In the genomic region with DNA sequence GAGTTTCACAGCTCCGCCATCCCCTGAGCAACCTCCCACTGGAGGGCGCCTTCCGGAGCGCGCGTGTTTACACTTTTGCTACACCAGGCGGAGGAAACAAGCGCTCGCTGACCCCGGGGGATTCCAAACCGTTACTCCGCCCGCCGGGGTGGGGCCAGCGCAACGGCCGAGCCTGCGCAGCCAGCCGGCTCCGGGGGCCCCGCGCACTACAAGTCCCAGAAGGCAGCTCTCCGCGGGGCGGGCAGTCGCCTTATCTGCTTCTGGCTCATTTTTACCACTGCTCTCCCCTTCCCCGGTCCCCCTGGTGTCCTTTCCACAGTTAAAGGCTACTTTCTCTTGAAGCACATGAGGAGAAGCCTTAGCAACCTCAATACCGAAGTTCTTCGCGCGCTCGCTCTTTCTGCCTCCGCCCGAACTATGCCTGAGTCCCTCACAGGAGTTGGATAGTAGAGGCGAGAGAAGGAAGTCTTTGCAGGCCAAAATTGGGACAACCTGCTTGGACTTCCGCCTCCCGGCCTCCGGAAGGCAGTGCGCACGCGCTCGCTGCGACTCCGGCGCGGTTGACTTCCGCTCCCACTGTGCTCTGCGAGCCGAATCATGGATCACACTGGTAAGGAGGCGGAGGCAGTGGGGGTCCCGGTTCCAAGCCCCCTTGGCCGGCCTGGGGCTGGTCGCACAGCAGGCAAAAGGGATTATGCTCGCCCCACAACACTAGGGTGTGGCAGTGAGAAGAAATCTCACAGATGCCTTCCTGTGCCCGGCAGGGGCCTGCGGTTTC, we compare ENCODE assay signal across 1 cellular context.
TF ChIP-seq lines count a peak whose summit lies in the region.

A gene with protein sequence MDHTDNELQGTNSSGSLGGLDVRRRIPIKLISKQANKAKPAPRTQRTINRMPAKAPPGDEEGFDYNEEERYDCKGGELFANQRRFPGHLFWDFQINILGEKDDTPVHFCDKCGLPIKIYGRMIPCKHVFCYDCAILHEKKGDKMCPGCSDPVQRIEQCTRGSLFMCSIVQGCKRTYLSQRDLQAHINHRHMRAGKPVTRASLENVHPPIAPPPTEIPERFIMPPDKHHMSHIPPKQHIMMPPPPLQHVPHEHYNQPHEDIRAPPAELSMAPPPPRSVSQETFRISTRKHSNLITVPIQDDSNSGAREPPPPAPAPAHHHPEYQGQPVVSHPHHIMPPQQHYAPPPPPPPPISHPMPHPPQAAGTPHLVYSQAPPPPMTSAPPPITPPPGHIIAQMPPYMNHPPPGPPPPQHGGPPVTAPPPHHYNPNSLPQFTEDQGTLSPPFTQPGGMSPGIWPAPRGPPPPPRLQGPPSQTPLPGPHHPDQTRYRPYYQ (plus strand): TSS at position 576 of the 778 bp plus-strand sequence. CDS start 22 bp downstream, at position 598.

TF ChIP-seq in HepG2, 621 proteins besides CTCF, POLR2A, EP300 and RAD21 (continued from another document and continues in another):
- peak; percentile 81 for TF ChIP-seq CREM (IDR thresholded peaks at IDR 0.05)
- TF ChIP-seq CREM (CRISPR knock-in tag; IDR thresholded peaks at IDR 0.05): no peak
- peak; percentile 70 for TF ChIP-seq ZNF883 (CRISPR knock-in tag; IDR thresholded peaks at IDR 0.05; ENCODE audit: not compliant biosample characterization)
- no peak for TF ChIP-seq HMG20B (CRISPR knock-in tag; conservative IDR thresholded peaks at IDR 0.05)
- TF ChIP-seq ZNF354B (CRISPR knock-in tag; IDR thresholded peaks at IDR 0.05): no peak
- no peak for TF ChIP-seq PRMT3 (CRISPR knock-in tag; IDR thresholded peaks at IDR 0.05; ENCODE audit: borderline replicate concordance, low read depth)
- TF ChIP-seq SPEN (CRISPR knock-in tag; IDR thresholded peaks at IDR 0.05; ENCODE audit: low read depth): peak; percentile 75
- TF ChIP-seq, protein P1, sequence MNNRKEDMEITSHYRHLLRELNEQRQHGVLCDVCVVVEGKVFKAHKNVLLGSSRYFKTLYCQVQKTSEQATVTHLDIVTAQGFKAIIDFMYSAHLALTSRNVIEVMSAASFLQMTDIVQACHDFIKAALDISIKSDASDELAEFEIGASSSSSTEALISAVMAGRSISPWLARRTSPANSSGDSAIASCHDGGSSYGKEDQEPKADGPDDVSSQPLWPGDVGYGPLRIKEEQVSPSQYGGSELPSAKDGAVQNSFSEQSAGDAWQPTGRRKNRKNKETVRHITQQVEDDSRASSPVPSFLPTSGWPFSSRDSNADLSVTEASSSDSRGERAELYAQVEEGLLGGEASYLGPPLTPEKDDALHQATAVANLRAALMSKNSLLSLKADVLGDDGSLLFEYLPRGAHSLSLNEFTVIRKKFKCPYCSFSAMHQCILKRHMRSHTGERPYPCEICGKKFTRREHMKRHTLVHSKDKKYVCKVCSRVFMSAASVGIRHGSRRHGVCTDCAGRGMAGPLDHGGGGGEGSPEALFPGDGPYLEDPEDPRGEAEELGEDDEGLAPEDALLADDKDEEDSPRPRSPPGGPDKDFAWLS (CRISPR knock-in tag; IDR thresholded peaks at IDR 0.05; ENCODE audit: borderline replicate concordance): no peak
- TF ChIP-seq, protein P2, sequence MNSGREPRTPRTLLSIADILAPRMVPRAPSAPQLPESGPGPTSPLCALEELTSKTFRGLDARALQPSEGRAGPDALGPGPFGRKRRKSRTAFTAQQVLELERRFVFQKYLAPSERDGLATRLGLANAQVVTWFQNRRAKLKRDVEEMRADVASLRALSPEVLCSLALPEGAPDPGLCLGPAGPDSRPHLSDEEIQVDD (CRISPR knock-in tag; IDR thresholded peaks at IDR 0.05; ENCODE audit: borderline replicate concordance): peak; percentile 73; the same call in 1 of the 2 replicates
- TF ChIP-seq, protein P3, sequence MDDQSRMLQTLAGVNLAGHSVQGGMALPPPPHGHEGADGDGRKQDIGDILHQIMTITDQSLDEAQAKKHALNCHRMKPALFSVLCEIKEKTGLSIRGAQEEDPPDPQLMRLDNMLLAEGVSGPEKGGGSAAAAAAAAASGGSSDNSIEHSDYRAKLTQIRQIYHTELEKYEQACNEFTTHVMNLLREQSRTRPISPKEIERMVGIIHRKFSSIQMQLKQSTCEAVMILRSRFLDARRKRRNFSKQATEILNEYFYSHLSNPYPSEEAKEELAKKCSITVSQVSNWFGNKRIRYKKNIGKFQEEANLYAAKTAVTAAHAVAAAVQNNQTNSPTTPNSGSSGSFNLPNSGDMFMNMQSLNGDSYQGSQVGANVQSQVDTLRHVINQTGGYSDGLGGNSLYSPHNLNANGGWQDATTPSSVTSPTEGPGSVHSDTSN (CRISPR knock-in tag; IDR thresholded peaks at IDR 0.05; ENCODE audit: borderline replicate concordance): no peak
- TF ChIP-seq ZNF776 (CRISPR knock-in tag; IDR thresholded peaks at IDR 0.05): no peak; the same call in 1 of the 2 replicates
- TF ChIP-seq, protein P4, sequence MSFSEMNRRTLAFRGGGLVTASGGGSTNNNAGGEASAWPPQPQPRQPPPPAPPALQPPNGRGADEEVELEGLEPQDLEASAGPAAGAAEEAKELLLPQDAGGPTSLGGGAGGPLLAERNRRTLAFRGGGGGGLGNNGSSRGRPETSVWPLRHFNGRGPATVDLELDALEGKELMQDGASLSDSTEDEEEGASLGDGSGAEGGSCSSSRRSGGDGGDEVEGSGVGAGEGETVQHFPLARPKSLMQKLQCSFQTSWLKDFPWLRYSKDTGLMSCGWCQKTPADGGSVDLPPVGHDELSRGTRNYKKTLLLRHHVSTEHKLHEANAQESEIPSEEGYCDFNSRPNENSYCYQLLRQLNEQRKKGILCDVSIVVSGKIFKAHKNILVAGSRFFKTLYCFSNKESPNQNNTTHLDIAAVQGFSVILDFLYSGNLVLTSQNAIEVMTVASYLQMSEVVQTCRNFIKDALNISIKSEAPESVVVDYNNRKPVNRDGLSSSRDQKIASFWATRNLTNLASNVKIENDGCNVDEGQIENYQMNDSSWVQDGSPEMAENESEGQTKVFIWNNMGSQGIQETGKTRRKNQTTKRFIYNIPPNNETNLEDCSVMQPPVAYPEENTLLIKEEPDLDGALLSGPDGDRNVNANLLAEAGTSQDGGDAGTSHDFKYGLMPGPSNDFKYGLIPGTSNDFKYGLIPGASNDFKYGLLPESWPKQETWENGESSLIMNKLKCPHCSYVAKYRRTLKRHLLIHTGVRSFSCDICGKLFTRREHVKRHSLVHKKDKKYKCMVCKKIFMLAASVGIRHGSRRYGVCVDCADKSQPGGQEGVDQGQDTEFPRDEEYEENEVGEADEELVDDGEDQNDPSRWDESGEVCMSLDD (CRISPR knock-in tag; IDR thresholded peaks at IDR 0.05; ENCODE audit: borderline replicate concordance): no peak
- TF ChIP-seq, protein P5, sequence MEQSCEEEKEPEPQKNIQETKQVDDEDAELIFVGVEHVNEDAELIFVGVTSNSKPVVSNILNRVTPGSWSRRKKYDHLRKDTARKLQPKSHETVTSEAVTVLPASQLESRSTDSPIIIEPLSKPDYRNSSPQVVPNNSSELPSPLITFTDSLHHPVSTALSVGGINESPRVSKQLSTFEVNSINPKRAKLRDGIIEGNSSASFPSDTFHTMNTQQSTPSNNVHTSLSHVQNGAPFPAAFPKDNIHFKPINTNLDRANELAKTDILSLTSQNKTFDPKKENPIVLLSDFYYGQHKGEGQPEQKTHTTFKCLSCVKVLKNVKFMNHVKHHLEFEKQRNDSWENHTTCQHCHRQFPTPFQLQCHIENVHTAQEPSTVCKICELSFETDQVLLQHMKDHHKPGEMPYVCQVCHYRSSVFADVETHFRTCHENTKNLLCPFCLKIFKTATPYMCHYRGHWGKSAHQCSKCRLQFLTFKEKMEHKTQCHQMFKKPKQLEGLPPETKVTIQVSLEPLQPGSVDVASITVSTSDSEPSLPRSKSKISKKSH (CRISPR knock-in tag; IDR thresholded peaks at IDR 0.05; ENCODE audit: borderline replicate concordance): 0 out of 2 replicates have a peak, but pooled peaks have one; percentile 81
- no peak for TF ChIP-seq ZNF343 (CRISPR knock-in tag; IDR thresholded peaks at IDR 0.05)
- no peak for TF ChIP-seq SP1 (IDR thresholded peaks at IDR 0.05)
- TF ChIP-seq SP1 (CRISPR knock-in tag; IDR thresholded peaks at IDR 0.05): peak; percentile 50; the same call in 1 of the 2 replicates
- no peak for TF ChIP-seq BHLHE40 (IDR thresholded peaks at IDR 0.05; ENCODE audit: low read length)
- peak; percentile 91 for TF ChIP-seq KDM2A (CRISPR knock-in tag; IDR thresholded peaks at IDR 0.05; ENCODE audit: borderline replicate concordance, low read depth)
- TF ChIP-seq, protein P6, sequence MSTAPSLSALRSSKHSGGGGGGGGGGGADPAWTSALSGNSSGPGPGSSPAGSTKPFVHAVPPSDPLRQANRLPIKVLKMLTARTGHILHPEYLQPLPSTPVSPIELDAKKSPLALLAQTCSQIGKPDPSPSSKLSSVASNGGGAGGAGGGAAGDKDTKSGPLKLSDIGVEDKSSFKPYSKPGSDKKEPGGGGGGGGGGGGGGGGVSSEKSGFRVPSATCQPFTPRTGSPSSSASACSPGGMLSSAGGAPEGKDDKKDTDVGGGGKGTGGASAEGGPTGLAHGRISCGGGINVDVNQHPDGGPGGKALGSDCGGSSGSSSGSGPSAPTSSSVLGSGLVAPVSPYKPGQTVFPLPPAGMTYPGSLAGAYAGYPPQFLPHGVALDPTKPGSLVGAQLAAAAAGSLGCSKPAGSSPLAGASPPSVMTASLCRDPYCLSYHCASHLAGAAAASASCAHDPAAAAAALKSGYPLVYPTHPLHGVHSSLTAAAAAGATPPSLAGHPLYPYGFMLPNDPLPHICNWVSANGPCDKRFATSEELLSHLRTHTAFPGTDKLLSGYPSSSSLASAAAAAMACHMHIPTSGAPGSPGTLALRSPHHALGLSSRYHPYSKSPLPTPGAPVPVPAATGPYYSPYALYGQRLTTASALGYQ (CRISPR knock-in tag; IDR thresholded peaks at IDR 0.05): peak; percentile 31; the same call in 1 of the 2 replicates
- TF ChIP-seq, protein P7, sequence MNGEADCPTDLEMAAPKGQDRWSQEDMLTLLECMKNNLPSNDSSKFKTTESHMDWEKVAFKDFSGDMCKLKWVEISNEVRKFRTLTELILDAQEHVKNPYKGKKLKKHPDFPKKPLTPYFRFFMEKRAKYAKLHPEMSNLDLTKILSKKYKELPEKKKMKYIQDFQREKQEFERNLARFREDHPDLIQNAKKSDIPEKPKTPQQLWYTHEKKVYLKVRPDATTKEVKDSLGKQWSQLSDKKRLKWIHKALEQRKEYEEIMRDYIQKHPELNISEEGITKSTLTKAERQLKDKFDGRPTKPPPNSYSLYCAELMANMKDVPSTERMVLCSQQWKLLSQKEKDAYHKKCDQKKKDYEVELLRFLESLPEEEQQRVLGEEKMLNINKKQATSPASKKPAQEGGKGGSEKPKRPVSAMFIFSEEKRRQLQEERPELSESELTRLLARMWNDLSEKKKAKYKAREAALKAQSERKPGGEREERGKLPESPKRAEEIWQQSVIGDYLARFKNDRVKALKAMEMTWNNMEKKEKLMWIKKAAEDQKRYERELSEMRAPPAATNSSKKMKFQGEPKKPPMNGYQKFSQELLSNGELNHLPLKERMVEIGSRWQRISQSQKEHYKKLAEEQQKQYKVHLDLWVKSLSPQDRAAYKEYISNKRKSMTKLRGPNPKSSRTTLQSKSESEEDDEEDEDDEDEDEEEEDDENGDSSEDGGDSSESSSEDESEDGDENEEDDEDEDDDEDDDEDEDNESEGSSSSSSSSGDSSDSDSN (CRISPR knock-in tag; IDR thresholded peaks at IDR 0.05): peak; percentile 66; the same call in 1 of the 2 replicates
- TF ChIP-seq TARDBP (CRISPR knock-in tag; IDR thresholded peaks at IDR 0.05): 0 out of 2 replicates have a peak, but pooled peaks have one; percentile 10
- TF ChIP-seq, protein P8, sequence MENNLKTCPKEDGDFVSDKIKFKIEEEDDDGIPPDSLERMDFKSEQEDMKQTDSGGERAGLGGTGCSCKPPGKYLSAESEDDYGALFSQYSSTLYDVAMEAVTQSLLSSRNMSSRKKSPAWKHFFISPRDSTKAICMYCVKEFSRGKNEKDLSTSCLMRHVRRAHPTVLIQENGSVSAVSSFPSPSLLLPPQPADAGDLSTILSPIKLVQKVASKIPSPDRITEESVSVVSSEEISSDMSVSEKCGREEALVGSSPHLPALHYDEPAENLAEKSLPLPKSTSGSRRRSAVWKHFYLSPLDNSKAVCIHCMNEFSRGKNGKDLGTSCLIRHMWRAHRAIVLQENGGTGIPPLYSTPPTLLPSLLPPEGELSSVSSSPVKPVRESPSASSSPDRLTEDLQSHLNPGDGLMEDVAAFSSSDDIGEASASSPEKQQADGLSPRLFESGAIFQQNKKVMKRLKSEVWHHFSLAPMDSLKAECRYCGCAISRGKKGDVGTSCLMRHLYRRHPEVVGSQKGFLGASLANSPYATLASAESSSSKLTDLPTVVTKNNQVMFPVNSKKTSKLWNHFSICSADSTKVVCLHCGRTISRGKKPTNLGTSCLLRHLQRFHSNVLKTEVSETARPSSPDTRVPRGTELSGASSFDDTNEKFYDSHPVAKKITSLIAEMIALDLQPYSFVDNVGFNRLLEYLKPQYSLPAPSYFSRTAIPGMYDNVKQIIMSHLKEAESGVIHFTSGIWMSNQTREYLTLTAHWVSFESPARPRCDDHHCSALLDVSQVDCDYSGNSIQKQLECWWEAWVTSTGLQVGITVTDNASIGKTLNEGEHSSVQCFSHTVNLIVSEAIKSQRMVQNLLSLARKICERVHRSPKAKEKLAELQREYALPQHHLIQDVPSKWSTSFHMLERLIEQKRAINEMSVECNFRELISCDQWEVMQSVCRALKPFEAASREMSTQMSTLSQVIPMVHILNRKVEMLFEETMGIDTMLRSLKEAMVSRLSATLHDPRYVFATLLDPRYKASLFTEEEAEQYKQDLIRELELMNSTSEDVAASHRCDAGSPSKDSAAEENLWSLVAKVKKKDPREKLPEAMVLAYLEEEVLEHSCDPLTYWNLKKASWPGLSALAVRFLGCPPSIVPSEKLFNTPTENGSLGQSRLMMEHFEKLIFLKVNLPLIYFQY (CRISPR knock-in tag; IDR thresholded peaks at IDR 0.05; ENCODE audit: borderline replicate concordance): no peak
- no peak for TF ChIP-seq KDM6A (CRISPR knock-in tag; IDR thresholded peaks at IDR 0.05; ENCODE audit: low read depth)
- TF ChIP-seq ADNP (CRISPR knock-in tag; IDR thresholded peaks at IDR 0.05): no peak
- TF ChIP-seq, protein P9, sequence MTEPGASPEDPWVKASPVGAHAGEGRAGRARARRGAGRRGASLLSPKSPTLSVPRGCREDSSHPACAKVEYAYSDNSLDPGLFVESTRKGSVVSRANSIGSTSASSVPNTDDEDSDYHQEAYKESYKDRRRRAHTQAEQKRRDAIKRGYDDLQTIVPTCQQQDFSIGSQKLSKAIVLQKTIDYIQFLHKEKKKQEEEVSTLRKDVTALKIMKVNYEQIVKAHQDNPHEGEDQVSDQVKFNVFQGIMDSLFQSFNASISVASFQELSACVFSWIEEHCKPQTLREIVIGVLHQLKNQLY (CRISPR knock-in tag; IDR thresholded peaks at IDR 0.05): no peak
- no peak for TF ChIP-seq NFE2 (CRISPR knock-in tag; IDR thresholded peaks at IDR 0.05)
- peak; percentile 35 for TF ChIP-seq ZNF331 (CRISPR knock-in tag; IDR thresholded peaks at IDR 0.05)
- no peak for TF ChIP-seq ZNF17 (CRISPR knock-in tag; IDR thresholded peaks at IDR 0.05)
- no peak; the same call in 1 of the 2 replicates for TF ChIP-seq ZNF3 (CRISPR knock-in tag; IDR thresholded peaks at IDR 0.05)
- TF ChIP-seq ZNF605 (CRISPR knock-in tag; IDR thresholded peaks at IDR 0.05): peak; percentile 75
- no peak for TF ChIP-seq ARNT (IDR thresholded peaks at IDR 0.05)
- TF ChIP-seq, protein P10, sequence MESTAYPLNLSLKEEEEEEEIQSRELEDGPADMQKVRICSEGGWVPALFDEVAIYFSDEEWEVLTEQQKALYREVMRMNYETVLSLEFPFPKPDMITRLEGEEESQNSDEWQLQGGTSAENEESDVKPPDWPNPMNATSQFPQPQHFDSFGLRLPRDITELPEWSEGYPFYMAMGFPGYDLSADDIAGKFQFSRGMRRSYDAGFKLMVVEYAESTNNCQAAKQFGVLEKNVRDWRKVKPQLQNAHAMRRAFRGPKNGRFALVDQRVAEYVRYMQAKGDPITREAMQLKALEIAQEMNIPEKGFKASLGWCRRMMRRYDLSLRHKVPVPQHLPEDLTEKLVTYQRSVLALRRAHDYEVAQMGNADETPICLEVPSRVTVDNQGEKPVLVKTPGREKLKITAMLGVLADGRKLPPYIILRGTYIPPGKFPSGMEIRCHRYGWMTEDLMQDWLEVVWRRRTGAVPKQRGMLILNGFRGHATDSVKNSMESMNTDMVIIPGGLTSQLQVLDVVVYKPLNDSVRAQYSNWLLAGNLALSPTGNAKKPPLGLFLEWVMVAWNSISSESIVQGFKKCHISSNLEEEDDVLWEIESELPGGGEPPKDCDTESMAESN (CRISPR knock-in tag; conservative IDR thresholded peaks at IDR 0.05): peak; percentile 80
- no peak for TF ChIP-seq ZNF562 (CRISPR knock-in tag; IDR thresholded peaks at IDR 0.05; ENCODE audit: borderline replicate concordance)
